Comparison of ENCODE assay signal across 1 cellular context in the genomic region with DNA sequence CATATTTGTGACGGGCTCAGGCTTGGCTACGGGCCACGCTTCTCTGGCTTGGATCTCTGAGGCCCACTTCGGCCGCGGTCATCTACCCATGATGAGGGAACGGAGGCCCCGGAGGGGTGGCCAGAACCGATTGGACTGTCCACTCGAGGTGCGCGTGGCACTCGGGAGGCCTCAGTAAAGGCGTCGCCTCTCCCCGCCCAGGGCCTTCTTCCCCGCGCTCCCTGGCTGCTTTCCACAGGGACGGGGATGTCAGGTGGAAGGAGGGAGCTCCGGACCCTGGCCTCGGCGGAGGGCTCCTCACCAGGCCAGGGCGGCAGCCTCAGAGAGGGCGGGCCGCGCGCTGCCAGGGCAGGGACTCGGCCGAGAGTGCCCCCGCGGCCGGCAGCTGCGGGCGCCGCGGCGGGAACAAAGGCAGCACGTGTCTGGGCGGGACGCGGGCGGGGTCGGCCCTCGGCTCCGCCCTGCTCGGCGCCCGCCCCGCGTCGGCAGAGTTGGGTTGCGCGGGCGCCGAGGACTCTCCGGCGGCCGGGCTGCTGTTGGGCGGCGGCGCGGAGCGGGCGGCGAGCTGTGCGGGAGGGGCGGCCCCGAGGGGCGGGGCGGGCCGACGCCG.
A peak's percentile ranks its signal among the peaks of the same experiment; 100 is the strongest.
TF ChIP-seq lines count a peak whose summit lies in the region.

No MANE protein-coding gene starts in this region.

TF ChIP-seq in HepG2, 621 proteins besides CTCF, POLR2A, EP300 and RAD21 (continued from another document and continues in another):
- TF ChIP-seq, protein P1, sequence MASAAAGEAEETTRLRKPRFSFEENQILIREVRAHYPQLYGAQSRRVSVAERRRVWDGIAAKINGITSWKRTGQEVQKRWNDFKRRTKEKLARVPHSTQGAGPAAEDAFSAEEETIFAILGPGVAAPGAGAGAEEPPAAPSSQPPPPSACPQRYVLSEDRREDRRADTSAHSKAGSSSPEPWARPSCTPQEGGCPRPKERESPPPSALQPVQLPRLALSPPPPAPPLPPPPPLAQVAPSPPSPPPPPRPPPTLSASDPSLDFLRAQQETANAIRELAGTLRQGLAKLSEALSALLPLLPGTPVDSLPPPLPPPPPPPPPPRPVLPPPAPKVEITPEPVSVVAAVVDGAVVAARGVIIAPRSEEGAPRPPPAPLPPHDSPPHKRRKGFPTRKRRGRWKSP (CRISPR knock-in tag; IDR thresholded peaks at IDR 0.05): no peak
- TF ChIP-seq KDM2A (CRISPR knock-in tag; IDR thresholded peaks at IDR 0.05; ENCODE audit: borderline replicate concordance, low read depth) (peak; percentile 75; the same call in 1 of the 2 replicates), ZNF263 (CRISPR knock-in tag; IDR thresholded peaks at IDR 0.05) (peak; percentile 16; the same call in 1 of the 2 replicates), EHMT2 (IDR thresholded peaks at IDR 0.05; ENCODE audit: borderline replicate concordance, low read depth, low read length) (no peak), ZNF329 (CRISPR knock-in tag; IDR thresholded peaks at IDR 0.05; ENCODE audit: low read depth) (no peak), ZNF232 (CRISPR knock-in tag; IDR thresholded peaks at IDR 0.05; ENCODE audit: borderline replicate concordance) (0 out of 2 replicates have a peak, but pooled peaks have one; percentile 23), SP140L (CRISPR knock-in tag; IDR thresholded peaks at IDR 0.05; ENCODE audit: borderline replicate concordance) (no peak), ZSCAN31 (CRISPR knock-in tag; IDR thresholded peaks at IDR 0.05; ENCODE audit: low read depth) (peak; percentile 79; the same call in 1 of the 2 replicates), ZNF496 (CRISPR knock-in tag; IDR thresholded peaks at IDR 0.05; ENCODE audit: insufficient replicate concordance) (no peak), ZNF761 (CRISPR knock-in tag; conservative IDR thresholded peaks at IDR 0.05) (no peak), MZF1 (CRISPR knock-in tag; IDR thresholded peaks at IDR 0.05; ENCODE audit: borderline replicate concordance) (no peak), ZNF441 (CRISPR knock-in tag; IDR thresholded peaks at IDR 0.05; ENCODE audit: borderline replicate concordance) (0 out of 2 replicates have a peak, but pooled peaks have one; percentile 36), MAF1 (CRISPR knock-in tag; IDR thresholded peaks at IDR 0.05; ENCODE audit: borderline replicate concordance) (no peak), ZNF816 (CRISPR knock-in tag; IDR thresholded peaks at IDR 0.05; ENCODE audit: borderline replicate concordance) (no peak), SALL1 (CRISPR knock-in tag; IDR thresholded peaks at IDR 0.05) (peak; percentile 46; the same call in 1 of the 2 replicates), ZMAT3 (CRISPR knock-in tag; conservative IDR thresholded peaks at IDR 0.05) (no peak), SP2 (CRISPR knock-in tag; IDR thresholded peaks at IDR 0.05) (0 out of 2 replicates have a peak, but pooled peaks have one; percentile 28), NR1H2 (CRISPR knock-in tag; IDR thresholded peaks at IDR 0.05; ENCODE audit: borderline replicate concordance, low read depth) (no peak), ZNF878 (CRISPR knock-in tag; IDR thresholded peaks at IDR 0.05) (0 out of 2 replicates have a peak, but pooled peaks have one; percentile 10), DMAP1 (CRISPR knock-in tag; IDR thresholded peaks at IDR 0.05) (0 out of 2 replicates have a peak, but pooled peaks have one; percentile 23), ZC3H4 (CRISPR knock-in tag; IDR thresholded peaks at IDR 0.05; ENCODE audit: borderline replicate concordance) (no peak), NFKB2 (CRISPR knock-in tag; IDR thresholded peaks at IDR 0.05; ENCODE audit: borderline replicate concordance) (0 out of 2 replicates have a peak, but pooled peaks have one; percentile 68), ZBTB42 (CRISPR knock-in tag; IDR thresholded peaks at IDR 0.05) (no peak), ZNF709 (CRISPR knock-in tag; IDR thresholded peaks at IDR 0.05) (peak; percentile 27; the same call in 1 of the 2 replicates), TARDBP (CRISPR knock-in tag; IDR thresholded peaks at IDR 0.05) (0 out of 2 replicates have a peak, but pooled peaks have one; percentile 43), MBD4 (IDR thresholded peaks at IDR 0.05; ENCODE audit: borderline replicate concordance, low read length) (no peak), HHEX (CRISPR knock-in tag; IDR thresholded peaks at IDR 0.05) (no peak), TAF1 (CRISPR knock-in tag; IDR thresholded peaks at IDR 0.05) (0 out of 2 replicates have a peak, but pooled peaks have one; percentile 22), ZFP1 (CRISPR knock-in tag; IDR thresholded peaks at IDR 0.05) (no peak)
- TF ChIP-seq, protein P2, sequence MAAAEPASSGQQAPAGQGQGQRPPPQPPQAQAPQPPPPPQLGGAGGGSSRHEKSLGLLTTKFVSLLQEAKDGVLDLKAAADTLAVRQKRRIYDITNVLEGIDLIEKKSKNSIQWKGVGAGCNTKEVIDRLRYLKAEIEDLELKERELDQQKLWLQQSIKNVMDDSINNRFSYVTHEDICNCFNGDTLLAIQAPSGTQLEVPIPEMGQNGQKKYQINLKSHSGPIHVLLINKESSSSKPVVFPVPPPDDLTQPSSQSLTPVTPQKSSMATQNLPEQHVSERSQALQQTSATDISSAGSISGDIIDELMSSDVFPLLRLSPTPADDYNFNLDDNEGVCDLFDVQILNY (CRISPR knock-in tag; conservative IDR thresholded peaks at IDR 0.05): peak; percentile 67; the same call in 1 of the 2 replicates
- TF ChIP-seq, protein P3, sequence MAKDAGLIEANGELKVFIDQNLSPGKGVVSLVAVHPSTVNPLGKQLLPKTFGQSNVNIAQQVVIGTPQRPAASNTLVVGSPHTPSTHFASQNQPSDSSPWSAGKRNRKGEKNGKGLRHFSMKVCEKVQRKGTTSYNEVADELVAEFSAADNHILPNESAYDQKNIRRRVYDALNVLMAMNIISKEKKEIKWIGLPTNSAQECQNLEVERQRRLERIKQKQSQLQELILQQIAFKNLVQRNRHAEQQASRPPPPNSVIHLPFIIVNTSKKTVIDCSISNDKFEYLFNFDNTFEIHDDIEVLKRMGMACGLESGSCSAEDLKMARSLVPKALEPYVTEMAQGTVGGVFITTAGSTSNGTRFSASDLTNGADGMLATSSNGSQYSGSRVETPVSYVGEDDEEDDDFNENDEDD (CRISPR knock-in tag; IDR thresholded peaks at IDR 0.05; ENCODE audit: borderline replicate concordance): peak; percentile 95
- TF ChIP-seq, protein P4, sequence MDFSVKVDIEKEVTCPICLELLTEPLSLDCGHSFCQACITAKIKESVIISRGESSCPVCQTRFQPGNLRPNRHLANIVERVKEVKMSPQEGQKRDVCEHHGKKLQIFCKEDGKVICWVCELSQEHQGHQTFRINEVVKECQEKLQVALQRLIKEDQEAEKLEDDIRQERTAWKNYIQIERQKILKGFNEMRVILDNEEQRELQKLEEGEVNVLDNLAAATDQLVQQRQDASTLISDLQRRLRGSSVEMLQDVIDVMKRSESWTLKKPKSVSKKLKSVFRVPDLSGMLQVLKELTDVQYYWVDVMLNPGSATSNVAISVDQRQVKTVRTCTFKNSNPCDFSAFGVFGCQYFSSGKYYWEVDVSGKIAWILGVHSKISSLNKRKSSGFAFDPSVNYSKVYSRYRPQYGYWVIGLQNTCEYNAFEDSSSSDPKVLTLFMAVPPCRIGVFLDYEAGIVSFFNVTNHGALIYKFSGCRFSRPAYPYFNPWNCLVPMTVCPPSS (IDR thresholded peaks at IDR 0.05): no peak
- TF ChIP-seq, protein P5, sequence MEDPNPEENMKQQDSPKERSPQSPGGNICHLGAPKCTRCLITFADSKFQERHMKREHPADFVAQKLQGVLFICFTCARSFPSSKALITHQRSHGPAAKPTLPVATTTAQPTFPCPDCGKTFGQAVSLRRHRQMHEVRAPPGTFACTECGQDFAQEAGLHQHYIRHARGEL (CRISPR knock-in tag; IDR thresholded peaks at IDR 0.05): no peak
- TF ChIP-seq, protein P6, sequence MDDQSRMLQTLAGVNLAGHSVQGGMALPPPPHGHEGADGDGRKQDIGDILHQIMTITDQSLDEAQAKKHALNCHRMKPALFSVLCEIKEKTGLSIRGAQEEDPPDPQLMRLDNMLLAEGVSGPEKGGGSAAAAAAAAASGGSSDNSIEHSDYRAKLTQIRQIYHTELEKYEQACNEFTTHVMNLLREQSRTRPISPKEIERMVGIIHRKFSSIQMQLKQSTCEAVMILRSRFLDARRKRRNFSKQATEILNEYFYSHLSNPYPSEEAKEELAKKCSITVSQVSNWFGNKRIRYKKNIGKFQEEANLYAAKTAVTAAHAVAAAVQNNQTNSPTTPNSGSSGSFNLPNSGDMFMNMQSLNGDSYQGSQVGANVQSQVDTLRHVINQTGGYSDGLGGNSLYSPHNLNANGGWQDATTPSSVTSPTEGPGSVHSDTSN (CRISPR knock-in tag; IDR thresholded peaks at IDR 0.05; ENCODE audit: borderline replicate concordance): no peak
- TF ChIP-seq, protein P7, sequence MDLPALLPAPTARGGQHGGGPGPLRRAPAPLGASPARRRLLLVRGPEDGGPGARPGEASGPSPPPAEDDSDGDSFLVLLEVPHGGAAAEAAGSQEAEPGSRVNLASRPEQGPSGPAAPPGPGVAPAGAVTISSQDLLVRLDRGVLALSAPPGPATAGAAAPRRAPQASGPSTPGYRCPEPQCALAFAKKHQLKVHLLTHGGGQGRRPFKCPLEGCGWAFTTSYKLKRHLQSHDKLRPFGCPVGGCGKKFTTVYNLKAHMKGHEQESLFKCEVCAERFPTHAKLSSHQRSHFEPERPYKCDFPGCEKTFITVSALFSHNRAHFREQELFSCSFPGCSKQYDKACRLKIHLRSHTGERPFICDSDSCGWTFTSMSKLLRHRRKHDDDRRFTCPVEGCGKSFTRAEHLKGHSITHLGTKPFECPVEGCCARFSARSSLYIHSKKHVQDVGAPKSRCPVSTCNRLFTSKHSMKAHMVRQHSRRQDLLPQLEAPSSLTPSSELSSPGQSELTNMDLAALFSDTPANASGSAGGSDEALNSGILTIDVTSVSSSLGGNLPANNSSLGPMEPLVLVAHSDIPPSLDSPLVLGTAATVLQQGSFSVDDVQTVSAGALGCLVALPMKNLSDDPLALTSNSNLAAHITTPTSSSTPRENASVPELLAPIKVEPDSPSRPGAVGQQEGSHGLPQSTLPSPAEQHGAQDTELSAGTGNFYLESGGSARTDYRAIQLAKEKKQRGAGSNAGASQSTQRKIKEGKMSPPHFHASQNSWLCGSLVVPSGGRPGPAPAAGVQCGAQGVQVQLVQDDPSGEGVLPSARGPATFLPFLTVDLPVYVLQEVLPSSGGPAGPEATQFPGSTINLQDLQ (CRISPR knock-in tag; IDR thresholded peaks at IDR 0.05): 0 out of 2 replicates have a peak, but pooled peaks have one; percentile 72
- TF ChIP-seq, protein P8, sequence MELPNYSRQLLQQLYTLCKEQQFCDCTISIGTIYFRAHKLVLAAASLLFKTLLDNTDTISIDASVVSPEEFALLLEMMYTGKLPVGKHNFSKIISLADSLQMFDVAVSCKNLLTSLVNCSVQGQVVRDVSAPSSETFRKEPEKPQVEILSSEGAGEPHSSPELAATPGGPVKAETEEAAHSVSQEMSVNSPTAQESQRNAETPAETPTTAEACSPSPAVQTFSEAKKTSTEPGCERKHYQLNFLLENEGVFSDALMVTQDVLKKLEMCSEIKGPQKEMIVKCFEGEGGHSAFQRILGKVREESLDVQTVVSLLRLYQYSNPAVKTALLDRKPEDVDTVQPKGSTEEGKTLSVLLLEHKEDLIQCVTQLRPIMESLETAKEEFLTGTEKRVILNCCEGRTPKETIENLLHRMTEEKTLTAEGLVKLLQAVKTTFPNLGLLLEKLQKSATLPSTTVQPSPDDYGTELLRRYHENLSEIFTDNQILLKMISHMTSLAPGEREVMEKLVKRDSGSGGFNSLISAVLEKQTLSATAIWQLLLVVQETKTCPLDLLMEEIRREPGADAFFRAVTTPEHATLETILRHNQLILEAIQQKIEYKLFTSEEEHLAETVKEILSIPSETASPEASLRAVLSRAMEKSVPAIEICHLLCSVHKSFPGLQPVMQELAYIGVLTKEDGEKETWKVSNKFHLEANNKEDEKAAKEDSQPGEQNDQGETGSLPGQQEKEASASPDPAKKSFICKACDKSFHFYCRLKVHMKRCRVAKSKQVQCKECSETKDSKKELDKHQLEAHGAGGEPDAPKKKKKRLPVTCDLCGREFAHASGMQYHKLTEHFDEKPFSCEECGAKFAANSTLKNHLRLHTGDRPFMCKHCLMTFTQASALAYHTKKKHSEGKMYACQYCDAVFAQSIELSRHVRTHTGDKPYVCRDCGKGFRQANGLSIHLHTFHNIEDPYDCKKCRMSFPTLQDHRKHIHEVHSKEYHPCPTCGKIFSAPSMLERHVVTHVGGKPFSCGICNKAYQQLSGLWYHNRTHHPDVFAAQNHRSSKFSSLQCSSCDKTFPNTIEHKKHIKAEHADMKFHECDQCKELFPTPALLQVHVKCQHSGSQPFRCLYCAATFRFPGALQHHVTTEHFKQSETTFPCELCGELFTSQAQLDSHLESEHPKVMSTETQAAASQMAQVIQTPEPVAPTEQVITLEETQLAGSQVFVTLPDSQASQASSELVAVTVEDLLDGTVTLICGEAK (IDR thresholded peaks at IDR 0.05): no peak
- TF ChIP-seq, protein P8 (CRISPR knock-in tag; IDR thresholded peaks at IDR 0.05): peak; percentile 36; the same call in 1 of the 2 replicates
